In the genomic region with DNA sequence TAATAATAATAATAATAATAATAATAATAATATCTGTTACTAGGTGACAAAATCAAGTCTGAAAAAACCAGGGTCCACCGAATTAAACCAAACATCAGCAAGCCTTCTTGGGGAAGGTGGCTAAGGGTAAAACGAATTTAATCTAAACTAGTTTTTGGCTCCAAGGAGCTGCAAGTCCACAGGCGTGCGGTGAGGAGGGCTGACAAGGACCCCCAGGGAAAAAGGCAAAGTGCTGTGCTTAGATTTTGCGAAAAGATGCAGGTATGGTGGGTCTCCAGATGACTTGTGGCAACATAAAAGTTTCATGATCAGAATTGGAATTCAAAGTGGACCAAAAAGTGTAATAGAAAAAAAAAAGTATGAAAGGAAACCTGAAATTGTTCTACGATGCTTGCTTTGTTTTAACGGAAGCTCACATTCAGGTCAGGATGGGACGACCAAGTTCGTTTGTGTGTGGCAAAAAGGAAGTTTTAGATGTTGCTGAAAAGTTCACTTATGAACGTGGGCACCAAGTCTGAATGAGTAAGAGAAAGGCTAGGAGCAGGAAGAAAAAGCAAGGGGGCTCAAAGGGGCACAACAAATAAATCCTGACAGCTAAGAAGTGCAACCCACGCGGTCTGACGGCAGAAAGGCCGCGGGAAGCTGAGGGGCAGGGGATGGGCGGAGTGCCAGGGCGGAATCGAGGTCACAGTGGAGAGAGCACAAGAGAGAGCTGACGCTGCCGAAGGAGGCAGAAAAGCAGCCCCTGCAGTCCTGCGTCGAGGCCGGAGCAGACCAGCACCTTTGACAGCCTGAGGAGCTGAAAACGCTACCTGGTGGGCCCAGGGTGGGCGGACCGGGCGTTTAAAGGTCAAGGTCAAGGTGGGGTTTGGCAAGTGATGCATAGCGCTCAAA, we compare ENCODE assay signal across 8 cellular contexts. TPM values are rescaled to one million over a fixed set of nuclear protein-coding genes. Genes with fewer than 3 reads are reported as not detected.
DNase-seq lines count a peak whose midpoint lies in the region; ATAC-seq and TF ChIP-seq lines count a peak whose summit lies in the region.

No MANE protein-coding gene starts in this region.

- TF ChIP-seq RAD21 in Ishikawa (IDR thresholded peaks at IDR 0.05; ENCODE audit: low read depth) = no peak

- H4K20me1 ChIP-seq in hepatocyte (ENCODE audit: insufficient read depth, poor library complexity, severe bottlenecking) = peaks cover 56% of the 10 kb centered on the region

- H3K27me3 ChIP-seq in hepatocyte = no peaks in the 10 kb centered on the region

- no peak for TF ChIP-seq EP300 in Ishikawa (IDR thresholded peaks at IDR 0.05; ENCODE audit: borderline replicate concordance)

- no peak for TF ChIP-seq CTCF in GM12865 (IDR thresholded peaks at IDR 0.05; ENCODE audit: insufficient read depth, low read depth, low read length, missing control alignments)
- TF ChIP-seq CTCF in hepatocyte (IDR thresholded peaks at IDR 0.05; ENCODE audit: poor library complexity) = no peak
- TF ChIP-seq CTCF in retinal pigment epithelial cell (conservative IDR thresholded peaks at IDR 0.05; ENCODE audit: low read depth, low read length) = no peak

- H3K4me1 ChIP-seq in hepatocyte (ENCODE audit: insufficient read depth) = peaks cover 50% of the 10 kb centered on the region

- H3K4me3 ChIP-seq in GM12865 (ENCODE audit: low read depth, low read length) (peak overlapping the region; percentile 78), hepatocyte (peak overlapping the region; percentile 99), retinal pigment epithelial cell (ENCODE audit: low read length) (peak overlapping the region; percentile 90)

- WGBS in hepatocyte (ENCODE audit: low lambda C conversion rate, missing lambda C conversion rate) = 3% methylated on average over 28 of the region's 28 CpGs

- no peaks in the 10 kb centered on the region for H3K9me3 ChIP-seq in hepatocyte (ENCODE audit: low read depth)

- no peaks in the 10 kb centered on the region for H3K36me3 ChIP-seq in hepatocyte (replicated peaks; ENCODE audit: insufficient read depth, low read depth)

- peak overlapping the region; percentile 99 for H3K4me2 ChIP-seq in hepatocyte

- H3K27ac ChIP-seq in angular gyrus (ENCODE audit: low read depth, low read length) (peak overlapping the region; percentile 96), hepatocyte (peak overlapping the region; percentile 100)

- ATAC-seq in GM18868 (IDR thresholded peaks at IDR 0.05; ENCODE audit: unreplicated experiment) = no peak
- ATAC-seq in HG02938 (IDR thresholded peaks at IDR 0.05; ENCODE audit: unreplicated experiment) = no peak

- peak; percentile 84 for DNase-seq in GM12865 (ENCODE audit: low read depth)
- DNase-seq in T-helper 2 cell = peak in 4 of 5 experiments; percentile 53 to 87 (median 66)
- DNase-seq in hepatocyte (ENCODE audit: low spot score) = peak; percentile 85
- DNase-seq in retinal pigment epithelial cell (ENCODE audit: low read depth) = no peak

- no peaks in the 10 kb centered on the region for H3K9me2 ChIP-seq in hepatocyte (replicated peaks; ENCODE audit: insufficient read depth)

- peaks cover 65% of the 10 kb centered on the region for H3K79me2 ChIP-seq in hepatocyte

- peak overlapping the region; percentile 53 for H2AFZ ChIP-seq in hepatocyte

TF ChIP-seq in Ishikawa, 13 proteins besides CTCF, POLR2A, EP300 and RAD21:
- no peak for TF ChIP-seq FOXM1 (IDR thresholded peaks at IDR 0.05; ENCODE audit: borderline replicate concordance, low read depth)
- TF ChIP-seq TCF12 (IDR thresholded peaks at IDR 0.05; ENCODE audit: low read depth) = no peak; the same call in 1 of the 2 replicates
- TF ChIP-seq, protein P1, sequence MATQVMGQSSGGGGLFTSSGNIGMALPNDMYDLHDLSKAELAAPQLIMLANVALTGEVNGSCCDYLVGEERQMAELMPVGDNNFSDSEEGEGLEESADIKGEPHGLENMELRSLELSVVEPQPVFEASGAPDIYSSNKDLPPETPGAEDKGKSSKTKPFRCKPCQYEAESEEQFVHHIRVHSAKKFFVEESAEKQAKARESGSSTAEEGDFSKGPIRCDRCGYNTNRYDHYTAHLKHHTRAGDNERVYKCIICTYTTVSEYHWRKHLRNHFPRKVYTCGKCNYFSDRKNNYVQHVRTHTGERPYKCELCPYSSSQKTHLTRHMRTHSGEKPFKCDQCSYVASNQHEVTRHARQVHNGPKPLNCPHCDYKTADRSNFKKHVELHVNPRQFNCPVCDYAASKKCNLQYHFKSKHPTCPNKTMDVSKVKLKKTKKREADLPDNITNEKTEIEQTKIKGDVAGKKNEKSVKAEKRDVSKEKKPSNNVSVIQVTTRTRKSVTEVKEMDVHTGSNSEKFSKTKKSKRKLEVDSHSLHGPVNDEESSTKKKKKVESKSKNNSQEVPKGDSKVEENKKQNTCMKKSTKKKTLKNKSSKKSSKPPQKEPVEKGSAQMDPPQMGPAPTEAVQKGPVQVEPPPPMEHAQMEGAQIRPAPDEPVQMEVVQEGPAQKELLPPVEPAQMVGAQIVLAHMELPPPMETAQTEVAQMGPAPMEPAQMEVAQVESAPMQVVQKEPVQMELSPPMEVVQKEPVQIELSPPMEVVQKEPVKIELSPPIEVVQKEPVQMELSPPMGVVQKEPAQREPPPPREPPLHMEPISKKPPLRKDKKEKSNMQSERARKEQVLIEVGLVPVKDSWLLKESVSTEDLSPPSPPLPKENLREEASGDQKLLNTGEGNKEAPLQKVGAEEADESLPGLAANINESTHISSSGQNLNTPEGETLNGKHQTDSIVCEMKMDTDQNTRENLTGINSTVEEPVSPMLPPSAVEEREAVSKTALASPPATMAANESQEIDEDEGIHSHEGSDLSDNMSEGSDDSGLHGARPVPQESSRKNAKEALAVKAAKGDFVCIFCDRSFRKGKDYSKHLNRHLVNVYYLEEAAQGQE (IDR thresholded peaks at IDR 0.05; ENCODE audit: low read depth) = no peak
- no peak for TF ChIP-seq CREB1 (IDR thresholded peaks at IDR 0.05; ENCODE audit: low read depth)
- TF ChIP-seq NFIC (IDR thresholded peaks at IDR 0.05) = peak; percentile 62
- TF ChIP-seq, protein P2, sequence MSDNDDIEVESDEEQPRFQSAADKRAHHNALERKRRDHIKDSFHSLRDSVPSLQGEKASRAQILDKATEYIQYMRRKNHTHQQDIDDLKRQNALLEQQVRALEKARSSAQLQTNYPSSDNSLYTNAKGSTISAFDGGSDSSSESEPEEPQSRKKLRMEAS (IDR thresholded peaks at IDR 0.05) = peak; percentile 61
- 0 out of 2 replicates have a peak, but pooled peaks have one; percentile 20 for TF ChIP-seq ZBTB7A (IDR thresholded peaks at IDR 0.05; ENCODE audit: low read depth)
- TF ChIP-seq CEBPB (IDR thresholded peaks at IDR 0.05) = no peak
- TF ChIP-seq YY1 (IDR thresholded peaks at IDR 0.05; ENCODE audit: low read depth) = no peak
- TF ChIP-seq, protein P3, sequence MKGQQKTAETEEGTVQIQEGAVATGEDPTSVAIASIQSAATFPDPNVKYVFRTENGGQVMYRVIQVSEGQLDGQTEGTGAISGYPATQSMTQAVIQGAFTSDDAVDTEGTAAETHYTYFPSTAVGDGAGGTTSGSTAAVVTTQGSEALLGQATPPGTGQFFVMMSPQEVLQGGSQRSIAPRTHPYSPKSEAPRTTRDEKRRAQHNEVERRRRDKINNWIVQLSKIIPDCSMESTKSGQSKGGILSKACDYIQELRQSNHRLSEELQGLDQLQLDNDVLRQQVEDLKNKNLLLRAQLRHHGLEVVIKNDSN (IDR thresholded peaks at IDR 0.05) = no peak
TF ChIP-seq in Ishikawa: peak in this region for 3.

RNA-seq across cellular contexts. Expression of a gene that starts 1.1 kb away (rescaled TPM):
- total RNA-seq in hepatocyte = 50.9 and 52.1 TPM in 2 replicates
- 20.2 and 24.8 TPM in 2 replicates for polyA plus RNA-seq in hepatocyte

RNA-seq across cellular contexts. Expression of a gene that starts 10.3 kb away (rescaled TPM):
- 112 and 116 TPM in 2 replicates for total RNA-seq in hepatocyte
- 95.5 and 110 TPM in 2 replicates for polyA plus RNA-seq in hepatocyte

RNA-seq across cellular contexts. Expression of a gene that starts 31.8 kb away (rescaled TPM):
- total RNA-seq in hepatocyte = 6.2 and 8.0 TPM in 2 replicates
- 8.4 and 10.7 TPM in 2 replicates for polyA plus RNA-seq in hepatocyte

RNA-seq across cellular contexts. Expression of a gene that starts 38.4 kb away (rescaled TPM):
- total RNA-seq in hepatocyte = 52.5 and 59.1 TPM in 2 replicates
- polyA plus RNA-seq in hepatocyte = 45.7 and 47.4 TPM in 2 replicates

RNA-seq across cellular contexts. Expression of a gene that starts 38.8 kb away (rescaled TPM):
- total RNA-seq in hepatocyte = 2.5 and 4.0 TPM in 2 replicates
- 2.7 and 4.2 TPM in 2 replicates for polyA plus RNA-seq in hepatocyte
